Comparison of ENCODE assay signal across 8 cellular contexts in genomic region chr13:98509271-98510155, GRCh38.
DNase-seq lines count a peak whose midpoint lies in the region; ATAC-seq and TF ChIP-seq lines count a peak whose summit lies in the region.

No MANE protein-coding gene starts in this region.

- intact Hi-C loops in naive thymus-derived CD4-positive, alpha-beta T cell (cut with micrococcal nuclease), result loop anchor here (1.0 to 2.0 kb wide), 4 partner anchors 13 to 65 kb away; no protein-coding TSS in a partner anchor
- intact Hi-C loops in prostate gland (cut with DNase I), result no loop called here

- H3K4me3 ChIP-seq in BJ (ENCODE audit: low read depth, low read length) (no peak overlapping the region), prostate gland (no peak overlapping the region)
- H3K4me3 ChIP-seq in effector memory CD4-positive, alpha-beta T cell (ENCODE audit: insufficient read depth, low read depth, low read length, poor library complexity, severe bottlenecking), result no peak overlapping the region
- H3K4me3 ChIP-seq in naive thymus-derived CD4-positive, alpha-beta T cell (ENCODE audit: low read length), result no peak overlapping the region

- peak overlapping the region; percentile 18 to 79 (median 72) for H3K27ac Mint-ChIP-seq in naive thymus-derived CD4-positive, alpha-beta T cell

- peaks cover 40% of the 10 kb centered on the region for H3K4me1 ChIP-seq in effector memory CD4-positive, alpha-beta T cell (ENCODE audit: control insufficient read depth, insufficient read depth, low read length, poor library complexity, severe bottlenecking)
- H3K4me1 ChIP-seq in naive thymus-derived CD4-positive, alpha-beta T cell (ENCODE audit: control insufficient read depth in 2 of 2, insufficient read depth in 2 of 2, low read length in 2 of 2), result peaks cover 32 to 34% of the 10 kb centered on the region in 2 donors
- peaks cover 9% of the 10 kb centered on the region for H3K4me1 ChIP-seq in prostate gland (replicated peaks)

- H3K9me3 Mint-ChIP-seq in naive thymus-derived CD4-positive, alpha-beta T cell, result no peaks in the 10 kb centered on the region

- CTCF ChIA-PET in BJ (lab: Yijun Ruan, JAX), result interaction anchor here (1.1 to 1.4 kb wide), 2 partner anchors 10 to 12 kb away, joined by 3 to 5 read pairs; no protein-coding TSS in a partner anchor
- CTCF ChIA-PET in naive thymus-derived CD4-positive, alpha-beta T cell (lab: Charles Lee), result no interaction called here

- ATAC-seq in GM19468 (IDR thresholded peaks at IDR 0.05; ENCODE audit: extremely low read depth, unreplicated experiment), result peak; percentile 34
- ATAC-seq in HG03558 (IDR thresholded peaks at IDR 0.05; ENCODE audit: extremely low read depth, unreplicated experiment), result peak; percentile 41
- peak; percentile 91 for ATAC-seq in naive thymus-derived CD4-positive, alpha-beta T cell

- peaks cover 63 to 99% (median 96%) of the 10 kb centered on the region in 7 donors for H3K4me1 Mint-ChIP-seq in naive thymus-derived CD4-positive, alpha-beta T cell

- POLR2A ChIA-PET in BJ (lab: Charles Lee), result no interaction called here
- POLR2A ChIA-PET in naive thymus-derived CD4-positive, alpha-beta T cell (lab: Charles Lee), result interaction anchor here (0.6 kb wide), 2 partner anchors 12 to 54 kb away, joined by 3 to 4 read pairs; no protein-coding TSS in a partner anchor

- H3K27me3 Mint-ChIP-seq in naive thymus-derived CD4-positive, alpha-beta T cell, result no peaks in the 10 kb centered on the region

- H3K4me3 Mint-ChIP-seq in naive thymus-derived CD4-positive, alpha-beta T cell, result peak overlapping the region; percentile 18 to 70 (median 28)

- DNase-seq in BJ (ENCODE audit: low read depth) (peak; percentile 78), UCSD-AML1 (lab: John Stamatoyannopoulos, UW; ENCODE audit: unreplicated experiment) (peak; percentile 80), NCI-H82 treated with DMSO at 0.1 percent for 48 hours (lab: John Stamatoyannopoulos, UW; ENCODE audit: unreplicated experiment) (no peak), prostate gland (ENCODE audit: low spot score) (no peak)
- DNase-seq in effector memory CD4-positive, alpha-beta T cell, result peak; percentile 25 to 41 (median 39)
- DNase-seq in naive thymus-derived CD4-positive, alpha-beta T cell, result peak in 2 of 9 donors; percentile 21 to 43

- H3K9me3 ChIP-seq in effector memory CD4-positive, alpha-beta T cell (ENCODE audit: control insufficient read depth, low read length), result no peaks in the 10 kb centered on the region
- H3K9me3 ChIP-seq in naive thymus-derived CD4-positive, alpha-beta T cell (ENCODE audit: control insufficient read depth in 2 of 3, low read length in 3 of 3), result no peaks in the 10 kb centered on the region
- H3K9me3 ChIP-seq in prostate gland, result no peaks in the 10 kb centered on the region

- no peak for TF ChIP-seq CTCF in BJ (IDR thresholded peaks at IDR 0.05; ENCODE audit: insufficient read depth, low read depth, low read length)
- no peak for TF ChIP-seq CTCF in prostate gland (IDR thresholded peaks at IDR 0.05)

- no peak for TF ChIP-seq POLR2A in prostate gland (IDR thresholded peaks at IDR 0.05)

- H3K27ac ChIP-seq in effector memory CD4-positive, alpha-beta T cell (ENCODE audit: insufficient read depth, low read length, poor library complexity, severe bottlenecking), result peak overlapping the region; percentile 64
- no peak overlapping the region for H3K27ac ChIP-seq in naive thymus-derived CD4-positive, alpha-beta T cell (ENCODE audit: low read depth, low read length)
- H3K27ac ChIP-seq in prostate gland, result peak overlapping the region in 1 of 2 donors; percentile 4

- H3K36me3 Mint-ChIP-seq in naive thymus-derived CD4-positive, alpha-beta T cell, result peaks cover 4 to 20% (median 9%) of the 10 kb centered on the region in 5 donors

- H3K27me3 ChIP-seq in BJ (ENCODE audit: control insufficient read depth, insufficient read depth, low read length) (no peaks in the 10 kb centered on the region), prostate gland (replicated peaks; ENCODE audit: insufficient read depth) (no peaks in the 10 kb centered on the region)
- no peaks in the 10 kb centered on the region for H3K27me3 ChIP-seq in effector memory CD4-positive, alpha-beta T cell (replicated peaks; ENCODE audit: control insufficient read depth, insufficient read depth, low read length, poor library complexity, severe bottlenecking)
- no peaks in the 10 kb centered on the region for H3K27me3 ChIP-seq in naive thymus-derived CD4-positive, alpha-beta T cell (ENCODE audit: control insufficient read depth in 2 of 2, insufficient read depth in 2 of 2, low read length in 2 of 2)

- H3K36me3 ChIP-seq in BJ (ENCODE audit: control insufficient read depth, insufficient read depth, low read length) (peaks cover 2% of the 10 kb centered on the region), prostate gland (no peaks in the 10 kb centered on the region)
- no peaks in the 10 kb centered on the region for H3K36me3 ChIP-seq in effector memory CD4-positive, alpha-beta T cell (ENCODE audit: control insufficient read depth, insufficient read depth, low read length)
- peaks cover 0 to 16% (median 0%) of the 10 kb centered on the region in 3 experiments for H3K36me3 ChIP-seq in naive thymus-derived CD4-positive, alpha-beta T cell (ENCODE audit: control insufficient read depth in 2 of 3, insufficient read depth in 3 of 3, low read length in 3 of 3)

- WGBS in prostate gland, result 67% methylated on average over 10 of the region's 10 CpGs

Comparison
In these comparisons a context has a peak if more than half of its experiments do, and no peak if none do; other contexts are left out.
1. DNase-seq: peak in BJ (single experiment), UCSD-AML1 (single experiment) and effector memory CD4-positive, alpha-beta T cell (3 of 3); none in NCI-H82 treated with DMSO at 0.1 percent for 48 hours (single experiment) and prostate gland (single experiment).
2. ATAC-seq: peak in every context shown above with its lines; median percentile 91 in naive thymus-derived CD4-positive, alpha-beta T cell; 41 in HG03558; 34 in GM19468.